In genomic region chr14:24179961-24180726, GRCh38 we compare ENCODE assay signal across 9 cellular contexts. TPM values are rescaled to one million over a fixed set of nuclear protein-coding genes. Genes with fewer than 3 reads are reported as not detected.
DNase-seq lines count a peak whose midpoint lies in the region; ATAC-seq and TF ChIP-seq lines count a peak whose summit lies in the region.
"Had no signal": no experiment of that assay in that cellular context is flagged by ENCODE, and none has a peak within 500 bp of the region (broad histone marks: within the 10 kb centered on the region; RNA-seq: fewer than 3 reads in every experiment).

No MANE protein-coding gene starts in this region.

- no peak for TF ChIP-seq EP300 in esophagus muscularis mucosa (IDR thresholded peaks at IDR 0.05)

- no peak overlapping the region for H3K27ac Mint-ChIP-seq in neural crest cell (ENCODE audit: unreplicated experiment)

- no peaks in the 10 kb centered on the region for H3K9me3 ChIP-seq in esophagus muscularis mucosa

- no peaks in the 10 kb centered on the region for H3K27me3 ChIP-seq in esophagus muscularis mucosa

- peaks cover 11 to 17% (median 16%) of the 10 kb centered on the region in 4 donors for H3K4me1 ChIP-seq in esophagus muscularis mucosa

- ATAC-seq in GM21737 (IDR thresholded peaks at IDR 0.05; ENCODE audit: unreplicated experiment) (no peak), GM18870 (IDR thresholded peaks at IDR 0.05; ENCODE audit: unreplicated experiment) (no peak)

- peak overlapping the region; percentile 70 for H3K4me3 Mint-ChIP-seq in neural crest cell

- no peak for TF ChIP-seq POLR2A in esophagus muscularis mucosa (IDR thresholded peaks at IDR 0.05; ENCODE audit: low read depth)

- no peaks in the 10 kb centered on the region for H3K9me3 Mint-ChIP-seq in neural crest cell

- peaks cover 2% of the 10 kb centered on the region for H3K27me3 Mint-ChIP-seq in neural crest cell (ENCODE audit: low read depth)

- TF ChIP-seq CTCF in esophagus muscularis mucosa (IDR thresholded peaks at IDR 0.05), result no peak
- TF ChIP-seq CTCF in neural crest cell (conservative IDR thresholded peaks at IDR 0.05), result no peak

- WGBS in esophagus muscularis mucosa, result 70% methylated on average over 16 of the region's 16 CpGs

- peak; percentile 82 for DNase-seq in Ammon's horn (ENCODE audit: low spot score)
- peak; percentile 25 for DNase-seq in NCI-H226
- no peak for DNase-seq in esophagus muscularis mucosa (ENCODE audit: extremely low spot score)
- no peak for DNase-seq in neural crest cell (ENCODE audit: low read depth, low spot score)
- no peak for DNase-seq in stimulated activated CD4-positive, alpha-beta T cell treated with anti-CD3 and anti-CD28 coated beads, Interleukin-12 subunit alpha, Interleukin-12 subunit beta, amount 100 ng/mL, for 4 hours
- no peak for DNase-seq in NCI-H524 (lab: John Stamatoyannopoulos, UW)
- DNase-seq: activated T-cell treated with anti-CD3 and anti-CD28 coated beads, Interleukin-2, amount 50 U/mL, for 1 hour had no signal

- peaks cover 6% of the 10 kb centered on the region for H3K36me3 Mint-ChIP-seq in neural crest cell (ENCODE audit: low read depth)

- H3K4me3 ChIP-seq in esophagus muscularis mucosa, result no peak overlapping the region

- peak overlapping the region; percentile 72 to 81 (median 76) for H3K27ac ChIP-seq in esophagus muscularis mucosa (replicated peaks in 1 of 4)

- peaks cover 4% of the 10 kb centered on the region for H3K4me1 Mint-ChIP-seq in neural crest cell

- H3K36me3 ChIP-seq in esophagus muscularis mucosa, result peaks cover 48 to 92% (median 89%) of the 10 kb centered on the region in 4 donors

- intact Hi-C loops in esophagus muscularis mucosa (cut with DNase I), result no loop called here

RNA-seq across cellular contexts. Expression of gene REC8, which starts 8.3 kb away (rescaled TPM):
- total RNA-seq in esophagus muscularis mucosa, result 1 to 10 TPM; 4.6 to 5.9 (median 5.0) TPM
- total RNA-seq in neural crest cell, result 160 and 163 TPM in 2 replicates

RNA-seq across cellular contexts. Expression of gene IPO4, which starts 8.5 kb away (rescaled TPM):
- total RNA-seq in esophagus muscularis mucosa, result 10 to 100 TPM; 12.9 to 41.6 (median 25.2) TPM
- 88.3 and 88.7 TPM in 2 replicates for total RNA-seq in neural crest cell

RNA-seq across cellular contexts. Expression of gene TM9SF1, which starts 15.1 kb away (rescaled TPM):
- total RNA-seq in esophagus muscularis mucosa, result 10 to 100 TPM; 27.0 to 44.6 (median 43.8) TPM
- total RNA-seq in neural crest cell, result 45.6 and 47.4 TPM in 2 replicates

RNA-seq across cellular contexts. Expression of gene IRF9, which starts 19.1 kb away (rescaled TPM):
- total RNA-seq in esophagus muscularis mucosa (10 to 100 TPM; 39.5 to 78.3 (median 63.2) TPM), neural crest cell (22.9 and 23.0 TPM in 2 replicates)

RNA-seq across cellular contexts. Expression of gene TSSK4, which starts 25.4 kb away (rescaled TPM):
- total RNA-seq in esophagus muscularis mucosa (under 1 TPM in 2 of 4 donors, not detected in 2; 0.57 to 0.58 TPM), neural crest cell (0.47 and 0.48 TPM in 2 replicates)

Comparison
In these comparisons a context has a peak if more than half of its experiments do, and no peak if none do; other contexts are left out.
1. DNase-seq: peak in Ammon's horn (single experiment) and NCI-H226 (single experiment); none in esophagus muscularis mucosa (single experiment), neural crest cell (single experiment), stimulated activated CD4-positive, alpha-beta T cell treated with anti-CD3 and anti-CD28 coated beads, Interleukin-12 subunit alpha, Interleukin-12 subunit beta, amount 100 ng/mL, for 4 hours (single experiment) and NCI-H524 (0 of 2).
2. RNA of gene REC8, which starts 8.3 kb away (total RNA-seq): 160 to 163 TPM in neural crest cell; 4.6 to 5.9 TPM in esophagus muscularis mucosa; every median in the first group is over 10 times any median in the second.